ENCODE assay signal across 8 cellular contexts in the genomic region with DNA sequence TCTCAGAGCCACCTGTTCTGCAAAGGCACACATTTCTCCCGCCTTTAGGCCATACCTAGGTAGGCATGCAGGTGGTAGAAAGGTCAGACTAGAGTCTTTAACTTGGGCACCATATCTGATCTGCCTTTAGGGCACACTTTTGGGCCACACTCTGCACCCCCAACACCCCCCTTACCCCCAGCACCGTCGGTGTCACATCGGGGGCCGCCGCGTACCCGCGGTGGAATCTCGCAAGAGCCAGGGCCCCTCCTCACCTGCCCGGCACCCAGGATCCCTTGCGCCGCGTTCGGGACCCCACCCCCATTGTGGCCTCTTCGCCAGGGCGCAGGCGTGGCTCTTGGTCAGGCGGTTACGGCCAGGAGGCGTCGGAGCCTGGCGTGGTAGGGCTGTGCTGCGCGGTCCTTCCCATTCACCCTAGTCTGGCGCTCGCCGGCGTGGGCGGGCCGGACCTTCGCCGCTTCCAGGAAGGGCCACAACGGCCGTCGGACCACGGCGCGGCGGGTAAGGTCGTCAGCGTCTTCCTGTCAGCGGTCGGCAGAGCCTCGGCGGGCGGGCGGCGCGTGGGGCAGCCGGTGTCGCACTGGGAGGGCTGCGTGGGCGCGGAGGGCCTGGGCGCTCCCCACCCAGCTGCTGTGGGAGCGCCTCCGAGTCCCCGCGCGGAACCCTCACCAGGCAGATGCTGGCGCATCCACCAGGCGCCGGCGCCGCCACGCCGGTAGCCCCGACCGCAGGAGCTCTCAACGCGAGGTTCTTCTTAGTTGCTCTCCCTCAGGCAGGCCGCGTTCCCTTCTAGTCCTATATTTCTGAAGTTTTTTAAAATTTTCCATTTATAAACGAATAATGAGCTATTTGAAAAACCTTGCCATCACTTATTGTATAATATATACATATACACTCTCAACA.
DNase-seq lines count a peak whose midpoint lies in the region; ATAC-seq and TF ChIP-seq lines count a peak whose summit lies in the region.

A gene (plus strand): TSS at position 341 of the 903 bp plus-strand sequence. CDS start 23,028 bp downstream, outside the sequence.

- H3K9ac ChIP-seq in KMS-11 = peak within 1 kb of the TSS; percentile 55

- peak within 1 kb of the TSS; percentile 72 for H2AFZ ChIP-seq in KMS-11 (ENCODE audit: low read depth)

- no peaks in the 10 kb centered on the region for H3K27me3 ChIP-seq in KMS-11 (ENCODE audit: insufficient read depth, low read depth)

- DNase-seq in AG10803 (ENCODE audit: low read depth) = peak; percentile 73
- DNase-seq in SHP77 (lab: John Stamatoyannopoulos, UW) = peak; percentile 77 to 91
- peak; percentile 76 for DNase-seq in choroid plexus epithelial cell (ENCODE audit: low read depth)
- DNase-seq in kidney glomerular epithelial cell (lab: John Stamatoyannopoulos, UW) = peak; percentile 78
- DNase-seq in stimulated activated CD8-positive, alpha-beta memory T cell treated with anti-CD3 and anti-CD28 coated beads, Interleukin-4, amount 100 ng/mL, for 48 hours = peak; percentile 35
- DNase-seq in MV-4-11 (lab: John Stamatoyannopoulos, UW) = no peak

- H3K79me2 ChIP-seq in KMS-11 (ENCODE audit: insufficient read depth, low read depth) = peaks cover 23% of the 10 kb centered on the region; the same call in 1 of the 2 replicates

- no peak for TF ChIP-seq CTCF in AG10803 (conservative IDR thresholded peaks at IDR 0.05; ENCODE audit: low read length)
- TF ChIP-seq CTCF in KMS-11 (conservative IDR thresholded peaks at IDR 0.05; ENCODE audit: low read depth, low read length) = no peak
- TF ChIP-seq CTCF in choroid plexus epithelial cell (conservative IDR thresholded peaks at IDR 0.05; ENCODE audit: low read depth, low read length) = no peak

- peak within 1 kb of the TSS; percentile 90 for H3K4me2 ChIP-seq in KMS-11

- no peaks in the 10 kb centered on the region for H3K36me3 ChIP-seq in KMS-11 (ENCODE audit: insufficient read depth)

- peak within 1 kb of the TSS; percentile 29; the same call in 1 of the 2 replicates for H3K27ac ChIP-seq in KMS-11

- H4K20me1 ChIP-seq in KMS-11 (ENCODE audit: insufficient read depth) = no peaks in the 10 kb centered on the region

- peak; percentile 85 for ATAC-seq in GM18502 (IDR thresholded peaks at IDR 0.05; ENCODE audit: poor library complexity, unreplicated experiment)

- H3K4me1 ChIP-seq in KMS-11 (ENCODE audit: low read depth, poor library complexity, severe bottlenecking) = peaks cover 9% of the 10 kb centered on the region

- H3K4me3 ChIP-seq in AG10803 (ENCODE audit: low read length) = peak within 1 kb of the TSS; percentile 61
- H3K4me3 ChIP-seq in KMS-11 (IDR thresholded peaks at IDR 0.05; ENCODE audit: insufficient read depth, low read depth, low read length) = peak within 1 kb of the TSS; percentile 53
- peak within 1 kb of the TSS; percentile 68 for H3K4me3 ChIP-seq in choroid plexus epithelial cell (ENCODE audit: low read depth, low read length)
